In genomic region chr19:13872695-13873389, GRCh38 we compare ENCODE assay signal across 8 cellular contexts. TPM values are rescaled to one million over a fixed set of nuclear protein-coding genes. Genes with fewer than 3 reads are reported as not detected.
DNase-seq lines count a peak whose midpoint lies in the region; ATAC-seq and TF ChIP-seq lines count a peak whose summit lies in the region.

No MANE protein-coding gene starts in this region.

- no peak for TF ChIP-seq CTCF in dorsolateral prefrontal cortex (IDR thresholded peaks at IDR 0.05 in 54 of 56, conservative IDR thresholded peaks at IDR 0.05 in 2 of 56; ENCODE audit: low read depth in 1 of 56, partially characterized antibody in 56 of 56)

- no peak for ATAC-seq in HG02763 (IDR thresholded peaks at IDR 0.05; ENCODE audit: unreplicated experiment)
- no peak for ATAC-seq in GM21528 (IDR thresholded peaks at IDR 0.05; ENCODE audit: low FRiP score, unreplicated experiment)
- no peak for ATAC-seq in GM21576 (IDR thresholded peaks at IDR 0.05; ENCODE audit: unreplicated experiment)
- no peak for ATAC-seq in HG02840 (IDR thresholded peaks at IDR 0.05; ENCODE audit: low FRiP score, unreplicated experiment)

- H3K9ac ChIP-seq in ES-I3 (ENCODE audit: low read depth, low read length) (peak overlapping the region; percentile 20; the same call in 1 of the 2 replicates), mucosa of stomach (ENCODE audit: low read length) (peak overlapping the region; percentile 59)

- H3K4me1 ChIP-seq in ES-I3 (ENCODE audit: insufficient read depth, low read length) (no peaks in the 10 kb centered on the region; the same call in 1 of the 2 replicates), mucosa of stomach (ENCODE audit: control insufficient read depth, insufficient read depth, low read length) (peaks cover 11% of the 10 kb centered on the region)

- intact Hi-C loops in dorsolateral prefrontal cortex (cut with DNase I): no loop called here

- peak overlapping the region in 47 of 59 donors; percentile 2 to 55 (median 34) for H3K4me3 ChIP-seq in dorsolateral prefrontal cortex
- H3K4me3 ChIP-seq in mucosa of stomach (ENCODE audit: low read length): no peak overlapping the region

- H3K9me3 ChIP-seq in ES-I3 (ENCODE audit: control insufficient read depth, insufficient read depth, low read length) (no peaks in the 10 kb centered on the region), mucosa of stomach (ENCODE audit: control insufficient read depth, low read length) (no peaks in the 10 kb centered on the region)

- H3K27ac ChIP-seq in dorsolateral prefrontal cortex: peak overlapping the region in 1 of 59 donors; percentile 18

- DNase-seq in OCI-M1 (lab: John Stamatoyannopoulos, UW) (peak; percentile 89), dorsolateral prefrontal cortex (no peak)

- H3K36me3 ChIP-seq in ES-I3 (ENCODE audit: insufficient read depth, low read length) (no peaks in the 10 kb centered on the region), mucosa of stomach (ENCODE audit: control insufficient read depth, insufficient read depth, low read length) (no peaks in the 10 kb centered on the region)

- H3K27me3 ChIP-seq in dorsolateral prefrontal cortex: no peaks in the 10 kb centered on the region
- H3K27me3 ChIP-seq in mucosa of stomach (ENCODE audit: control insufficient read depth, insufficient read depth, low read length): peaks cover 3% of the 10 kb centered on the region

RNA-seq across cellular contexts. Expression of gene NANOS3, which starts 4.1 kb away (rescaled TPM):
- 10 to 100 TPM in 110 of 120 experiments, 1 to 10 TPM in 10; 4.1 to 33.8 (median 17.0) TPM for total RNA-seq in dorsolateral prefrontal cortex

RNA-seq across cellular contexts. Expression of gene BRME1, which starts 33.1 kb away (rescaled TPM):
- total RNA-seq in dorsolateral prefrontal cortex: 10 to 100 TPM in 23 of 120 experiments, 1 to 10 TPM in 97; 2.8 to 13.5 (median 8.1) TPM

RNA-seq across cellular contexts. Expression of gene CC2D1A, which starts 33.2 kb away (rescaled TPM):
- 100 to 1,000 TPM in 8 of 120 experiments, 10 to 100 TPM in 112; 50.4 to 138 (median 75.1) TPM for total RNA-seq in dorsolateral prefrontal cortex
